9 cellular contexts compared by ENCODE assay signal in the genomic region with DNA sequence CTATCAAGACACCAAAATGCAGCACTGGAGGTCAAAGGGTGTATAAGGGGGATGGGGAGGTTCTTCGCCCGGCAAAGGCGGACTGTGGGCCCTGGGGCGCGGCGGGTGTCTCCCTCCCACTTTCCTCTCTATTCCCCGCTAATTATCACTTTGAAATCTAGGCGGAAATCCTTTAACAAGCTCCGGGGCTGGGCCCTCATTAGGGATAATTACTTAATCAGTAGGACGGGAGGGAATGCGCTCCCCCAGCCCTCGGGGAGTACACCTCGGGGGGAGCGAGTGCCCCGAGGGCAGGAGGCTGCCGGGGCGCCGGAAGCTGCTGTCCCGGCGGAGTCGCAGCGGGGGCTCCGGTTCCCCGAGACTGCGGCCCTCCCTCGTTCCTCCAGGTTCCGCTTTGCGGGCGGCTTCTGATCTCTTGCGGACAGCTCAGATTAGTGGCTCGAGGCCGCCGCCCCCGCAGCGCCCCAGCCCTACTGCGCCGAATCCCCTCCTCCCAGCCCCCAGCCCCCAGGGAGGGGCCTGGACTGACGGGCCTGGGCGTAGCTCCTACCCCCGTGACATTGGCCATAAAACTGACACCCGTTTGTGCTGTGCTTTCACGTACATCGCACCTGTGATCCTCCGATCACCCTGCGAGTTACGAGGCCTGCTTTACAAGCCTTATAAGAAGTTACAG. TPM values are rescaled to one million over a fixed set of nuclear protein-coding genes. Genes with fewer than 3 reads are reported as not detected.
DNase-seq lines count a peak whose midpoint lies in the region; ATAC-seq and TF ChIP-seq lines count a peak whose summit lies in the region.
"Had no signal": no experiment of that assay in that cellular context is flagged by ENCODE, and none has a peak within 500 bp of the region (broad histone marks: within the 10 kb centered on the region; RNA-seq: fewer than 3 reads in every experiment).

No MANE protein-coding gene starts in this region.

- H3K27me3 Mint-ChIP-seq in Caco-2 (ENCODE audit: insufficient read depth, unreplicated experiment) (no peaks in the 10 kb centered on the region), glutamatergic neuron (ENCODE audit: unreplicated experiment) (peaks cover 5% of the 10 kb centered on the region)

- TF ChIP-seq POLR2A in thyroid gland (IDR thresholded peaks at IDR 0.05): no peak

- CTCF ChIA-PET in Caco-2 (lab: Charles Lee): interaction anchor here (0.6 to 1.2 kb wide), 5 partner anchors 13 to 115 kb away, joined by 3 to 6 read pairs (median 5); partner anchors contain the start of gene VARS2

- no peaks in the 10 kb centered on the region for H3K9me3 ChIP-seq in Caco-2
- no peaks in the 10 kb centered on the region for H3K9me3 ChIP-seq in parathyroid adenoma (ENCODE audit: control insufficient read depth, low read length)
- H3K9me3 ChIP-seq in thyroid gland: no peaks in the 10 kb centered on the region

- POLR2A ChIA-PET in Caco-2 (lab: Charles Lee): no interaction called here

- no TSS peak for BruUV-seq in Caco-2 (replicated peaks; lab: Mats Ljungman, UMichigan)

- peak; percentile 72 for ATAC-seq in HG02642 (IDR thresholded peaks at IDR 0.05; ENCODE audit: poor library complexity, unreplicated experiment)
- no peak for ATAC-seq in GM21576 (IDR thresholded peaks at IDR 0.05; ENCODE audit: unreplicated experiment)

- H3K4me1 ChIP-seq in Caco-2 (0 out of 2 replicates have a peak, but pooled peaks cover 4% of the 10 kb centered on the region), parathyroid adenoma (peaks cover 11% of the 10 kb centered on the region), thyroid gland (peaks cover 0 to 9% of the 10 kb centered on the region in 2 donors)

- no peaks in the 10 kb centered on the region; the same call in 1 of the 2 replicates for H3K27me3 ChIP-seq in Caco-2 (replicated peaks; ENCODE audit: control insufficient read depth, insufficient read depth, low read length)
- no peaks in the 10 kb centered on the region for H3K27me3 ChIP-seq in parathyroid adenoma (ENCODE audit: control insufficient read depth, insufficient read depth, low read length)
- no peaks in the 10 kb centered on the region for H3K27me3 ChIP-seq in thyroid gland

- H3K4me3 Mint-ChIP-seq in Caco-2 (ENCODE audit: unreplicated experiment) (peak overlapping the region; percentile 71), glutamatergic neuron (ENCODE audit: unreplicated experiment) (peak overlapping the region; percentile 83)

- peak overlapping the region; percentile 99 for H2AFZ ChIP-seq in parathyroid adenoma

- TF ChIP-seq CTCF in Caco-2 (IDR thresholded peaks at IDR 0.05; ENCODE audit: insufficient read depth in 1 of 2, low read depth in 1 of 2, low read length in 1 of 2, severe bottlenecking in 1 of 2, unreplicated experiment in 1 of 2) (no peak), glutamatergic neuron (IDR thresholded peaks at IDR 0.05; ENCODE audit: partially characterized antibody, unreplicated experiment) (no peak), parathyroid adenoma (IDR thresholded peaks at IDR 0.05) (no peak), thyroid gland (IDR thresholded peaks at IDR 0.05) (no peak)

- H3K4me3 ChIP-seq in Caco-2 (ENCODE audit: low read depth, low read length) (peak overlapping the region; percentile 53), parathyroid adenoma (ENCODE audit: low read depth, low read length) (peak overlapping the region; percentile 7), thyroid gland (replicated peaks in 1 of 3) (peak overlapping the region in 2 of 3 donors; percentile 34)

- H3K36me3 ChIP-seq in Caco-2 (ENCODE audit: control insufficient read depth, insufficient read depth, low read length) (no peaks in the 10 kb centered on the region), parathyroid adenoma (ENCODE audit: control insufficient read depth, insufficient read depth, low read length) (no peaks in the 10 kb centered on the region), thyroid gland (no peaks in the 10 kb centered on the region)

- H3K27ac ChIP-seq in parathyroid adenoma (peak overlapping the region; percentile 55), thyroid gland (no peak overlapping the region)

- H3K36me3 Mint-ChIP-seq in Caco-2 (ENCODE audit: insufficient read depth, unreplicated experiment) (no peaks in the 10 kb centered on the region), glutamatergic neuron (ENCODE audit: unreplicated experiment) (peaks cover 15% of the 10 kb centered on the region)

- H3K4me1 Mint-ChIP-seq in Caco-2 (ENCODE audit: low read depth, unreplicated experiment): peaks cover 6% of the 10 kb centered on the region
- H3K4me1 Mint-ChIP-seq in glutamatergic neuron (ENCODE audit: low read depth, unreplicated experiment): peaks cover 5% of the 10 kb centered on the region

- intact Hi-C loops in Caco-2 (cut with micrococcal nuclease; ENCODE audit: unreplicated experiment): no loop called here
- intact Hi-C loops in thyroid gland (cut with DNase I): no loop called here

- 17 to 20% methylated on average over 29 to 38 of the region's 46 CpGs for WGBS in thyroid gland, 2 donors

- DNase-seq in Caco-2 (peak; percentile 59 to 60), OCI-M2 (lab: John Stamatoyannopoulos, UW; ENCODE audit: unreplicated experiment) (peak; percentile 69), glutamatergic neuron (peak; percentile 52), thyroid gland (peak; percentile 43 to 57)
- peak; percentile 54 for DNase-seq in activated effector memory CD4-positive, alpha-beta T cell treated with Interleukin-2 at 50 U/mL for 16 hours

- H3K9ac ChIP-seq in parathyroid adenoma: peak overlapping the region; percentile 5

- no peaks in the 10 kb centered on the region for H3K79me2 ChIP-seq in parathyroid adenoma

- H3K9me3 Mint-ChIP-seq in Caco-2 (ENCODE audit: unreplicated experiment): peaks cover 23% of the 10 kb centered on the region
- H3K9me3 Mint-ChIP-seq in glutamatergic neuron (ENCODE audit: unreplicated experiment): peaks cover 12% of the 10 kb centered on the region

- H3K4me2 ChIP-seq in parathyroid adenoma (ENCODE audit: low read length): peak overlapping the region; percentile 47

- H3K27ac Mint-ChIP-seq in Caco-2 (ENCODE audit: unreplicated experiment) (no peak overlapping the region), glutamatergic neuron (ENCODE audit: unreplicated experiment) (no peak overlapping the region)

RNA-seq across cellular contexts. Expression of gene MUCL3, which starts 14.7 kb away (rescaled TPM):
- total RNA-seq in Caco-2 (2022) (0.16 TPM in 1 of 2 replicates, not detected in the other), glutamatergic neuron (ENCODE audit: unreplicated experiment) (not detected), thyroid gland (not detected)

RNA-seq across cellular contexts. Expression of gene SFTA2, which starts 23.5 kb away (rescaled TPM):
- total RNA-seq in Caco-2 (2022): 6.6 and 9.6 TPM in 2 replicates
- total RNA-seq in glutamatergic neuron (ENCODE audit: unreplicated experiment): not detected
- 1 to 10 TPM in 1 of 4 donors, not detected in 3; 3.5 TPM for total RNA-seq in thyroid gland
- total RNA-seq: NCI-H460 had no signal

RNA-seq across cellular contexts. Expression of gene MUC21, which starts 28.0 kb away (rescaled TPM):
- total RNA-seq in Caco-2 (2022): not detected in 2 replicates
- total RNA-seq in glutamatergic neuron (ENCODE audit: unreplicated experiment): not detected
- total RNA-seq in thyroid gland: not detected
- total RNA-seq: NCI-H460 had no signal

RNA-seq across cellular contexts. Expression of gene VARS2, which starts 41.5 kb away (rescaled TPM):
- total RNA-seq in Caco-2 (2022) (32.1 and 37.5 TPM in 2 replicates), glutamatergic neuron (ENCODE audit: unreplicated experiment) (47.0 TPM), thyroid gland (10 to 100 TPM; 17.3 to 36.4 (median 30.6) TPM)

RNA-seq across cellular contexts. Expression of gene GTF2H4, which starts 47.5 kb away (rescaled TPM):
- total RNA-seq in Caco-2 (2022) (40.6 and 43.6 TPM in 2 replicates), glutamatergic neuron (ENCODE audit: unreplicated experiment) (67.2 TPM), thyroid gland (10 to 100 TPM in 3 of 4 donors, 1 to 10 TPM in 1; 9.5 to 34.4 (median 18.2) TPM)
